18 cellular contexts compared by ENCODE assay signal in the genomic region with DNA sequence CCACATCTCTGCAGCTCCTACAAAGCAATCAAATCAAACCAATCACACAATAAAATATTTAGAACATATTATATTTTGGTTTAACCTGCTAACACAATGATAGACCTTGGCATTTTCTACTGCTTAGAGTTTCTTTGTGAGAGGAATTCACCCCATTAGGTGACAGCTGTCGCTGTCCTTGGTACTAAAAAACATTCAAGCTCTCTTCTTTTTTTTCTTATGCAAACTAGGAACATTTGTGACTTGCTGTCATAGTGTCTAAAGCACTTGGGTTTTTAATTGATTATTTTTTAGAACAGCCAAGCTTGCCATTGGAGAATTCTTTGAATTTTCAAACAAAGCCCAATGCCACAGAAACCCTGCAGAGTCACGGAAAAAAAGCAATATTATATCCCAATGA. TPM values are rescaled to one million over a fixed set of nuclear protein-coding genes. Genes with fewer than 3 reads are reported as not detected.
A peak's percentile ranks its signal among the peaks of the same experiment; 100 is the strongest.
DNase-seq lines count a peak whose midpoint lies in the region; ATAC-seq, FAIRE-seq and TF ChIP-seq lines count a peak whose summit lies in the region.
"Had no signal": no experiment of that assay in that cellular context is flagged by ENCODE, and none has a peak within 500 bp of the region (broad histone marks: within the 10 kb centered on the region; RNA-seq: fewer than 3 reads in every experiment).

No MANE protein-coding gene starts in this region.

- WGBS in HepG2 (ENCODE audit: low lambda C conversion rate), result 12% methylated on average over 2 of the region's 2 CpGs
- 31% methylated on average over 2 of the region's 2 CpGs for WGBS in right lobe of liver (ENCODE audit: insufficient coverage, low coverage, low lambda C conversion rate, missing lambda C conversion rate)
- 60 to 70% methylated on average over 2 of the region's 2 CpGs for WGBS in testis, 2 donors

- H3K27me3 ChIP-seq in HepG2 (ENCODE audit: control insufficient read depth in 1 of 2, insufficient read depth in 2 of 2, low read length in 2 of 2) (no peaks in the 10 kb centered on the region), right lobe of liver (no peaks in the 10 kb centered on the region), NT2/D1 (ENCODE audit: insufficient read depth, insufficient read length) (no peaks in the 10 kb centered on the region), testis (no peaks in the 10 kb centered on the region)

- H2AFZ ChIP-seq in HepG2 (ENCODE audit: low read length), result no peak overlapping the region

- H3K36me3 ChIP-seq in HepG2 (replicated peaks in 1 of 2; ENCODE audit: control insufficient read depth in 1 of 2, insufficient read depth in 2 of 2, low read length in 2 of 2) (no peaks in the 10 kb centered on the region), right lobe of liver (no peaks in the 10 kb centered on the region), NT2/D1 (ENCODE audit: insufficient read depth, insufficient read length, low read length) (no peaks in the 10 kb centered on the region), testis (ENCODE audit: low read depth, missing control alignments) (no peaks in the 10 kb centered on the region)

- BruUV-seq in HepG2 (replicated peaks; lab: Mats Ljungman, UMichigan), result no TSS peak

- POLR2A ChIA-PET in HepG2 (lab: Yijun Ruan, JAX), result no interaction called here

- TF ChIP-seq CTCF in HepG2 (CRISPR knock-in tag; IDR thresholded peaks at IDR 0.05) (no peak), right lobe of liver (IDR thresholded peaks at IDR 0.05) (no peak), testis (IDR thresholded peaks at IDR 0.05) (no peak)

- TF ChIP-seq RAD21 in HepG2 (CRISPR knock-in tag; IDR thresholded peaks at IDR 0.05), result no peak

- TF ChIP-seq EP300 in HepG2 (IDR thresholded peaks at IDR 0.05; ENCODE audit: low read depth in 2 of 2, low read length in 2 of 2) (no peak), HepG2 (CRISPR knock-in tag; IDR thresholded peaks at IDR 0.05; ENCODE audit: borderline replicate concordance) (no peak)

- ATAC-seq in HepG2 (no peak), right lobe of liver (no peak), HG02763 (IDR thresholded peaks at IDR 0.05; ENCODE audit: unreplicated experiment) (no peak)
- ATAC-seq: stimulated activated memory B cell treated with anti-CD40 and anti-IgM and Interleukin-4, amounts not matched to agents 10 μg/mL and 1 μg/mL and 100 μg/mL, for 72 hours had no signal

- no peaks in the 10 kb centered on the region for H4K20me1 ChIP-seq in HepG2 (ENCODE audit: insufficient read depth, low read length)

- no peak overlapping the region for H3K9ac ChIP-seq in HepG2 (ENCODE audit: insufficient read depth, low read depth, low read length)
- no peak overlapping the region for H3K9ac ChIP-seq in NT2/D1 (ENCODE audit: insufficient read length, low read depth)

- no peaks in the 10 kb centered on the region for H3K9me3 ChIP-seq in HepG2 (ENCODE audit: low read length)
- no peaks in the 10 kb centered on the region for H3K9me3 ChIP-seq in right lobe of liver
- peaks cover 16% of the 10 kb centered on the region for H3K9me3 ChIP-seq in NT2/D1 (ENCODE audit: insufficient read depth, low read length)
- H3K9me3 ChIP-seq in testis, result no peaks in the 10 kb centered on the region

- H3K79me2 ChIP-seq in HepG2 (ENCODE audit: insufficient read depth, low read length), result no peaks in the 10 kb centered on the region

- no peak for FAIRE-seq in HepG2 (lab: Jason Lieb, UNC)
- FAIRE-seq: kidney had no signal

- no peak for TF ChIP-seq POLR2A in HepG2 (IDR thresholded peaks at IDR 0.05; ENCODE audit: insufficient read depth in 1 of 2, low read depth in 2 of 2, low read length in 2 of 2)
- TF ChIP-seq POLR2A in right lobe of liver (IDR thresholded peaks at IDR 0.05), result no peak
- TF ChIP-seq POLR2A in testis (IDR thresholded peaks at IDR 0.05), result no peak

- H3K4me2 ChIP-seq in HepG2 (ENCODE audit: low read depth, low read length), result no peak overlapping the region

- DNase-seq in HepG2 (ENCODE audit: low spot score) (peak; percentile 4), right lobe of liver (no peak), NT2/D1 (ENCODE audit: low read depth, low spot score) (peak; percentile 18), dermis blood vessel endothelial cell (peak; percentile 10), GOT3 (lab: John Stamatoyannopoulos, UW) (no peak), ecto neural progenitor cell (ENCODE audit: low spot score) (no peak), testis (no peak)
- DNase-seq: activated T-cell treated with anti-CD3 and anti-CD28 coated beads, Interleukin-2, amount 50 U/mL, for 48 hours; cerebellar nuclear complex; DMS153; head of caudate nucleus; kidney; midbrain; NCI-H2029; occipital lobe had no signal

- in situ Hi-C loops in HepG2 (cut with HindIII; ENCODE audit: extremely low pct_ligation_motif_present, low pct_unique_long_range_greater_than_20kb), result no loop called here

- H3K4me1 ChIP-seq in HepG2 (ENCODE audit: insufficient read depth, low read length) (no peaks in the 10 kb centered on the region), right lobe of liver (no peaks in the 10 kb centered on the region), NT2/D1 (ENCODE audit: insufficient read depth, insufficient read length) (no peaks in the 10 kb centered on the region), testis (no peaks in the 10 kb centered on the region)

- CTCF ChIA-PET in HepG2 (lab: Yijun Ruan, JAX; ENCODE audit: low intra/inter-chr PET ratio, low total read pairs), result no interaction called here

- H3K4me3 ChIP-seq in HepG2 (replicated peaks in 1 of 3; ENCODE audit: insufficient read depth in 1 of 3, low read depth in 2 of 3, low read length in 3 of 3) (no peak overlapping the region), right lobe of liver (no peak overlapping the region), NT2/D1 (ENCODE audit: insufficient read length, low read depth) (no peak overlapping the region), testis (no peak overlapping the region)

- intact Hi-C loops in HepG2 (cut with micrococcal nuclease; ENCODE audit: unreplicated experiment) (no loop called here), right lobe of liver (cut with DNase I) (no loop called here), testis (cut with DNase I; ENCODE audit: low total_unique reads) (no loop called here)

- H3K27ac ChIP-seq in HepG2 (ENCODE audit: extremely low read length, insufficient read depth, low read length) (no peak overlapping the region), right lobe of liver (no peak overlapping the region), testis (no peak overlapping the region)

TF ChIP-seq in HepG2, 621 proteins besides CTCF, POLR2A, EP300 and RAD21 (continues in another document):
- peak; percentile 92 for TF ChIP-seq MIER2 (CRISPR knock-in tag; IDR thresholded peaks at IDR 0.05)
- TF ChIP-seq EHMT2 (IDR thresholded peaks at IDR 0.05; ENCODE audit: borderline replicate concordance, low read depth, low read length), result peak; percentile 88
- no peak for TF ChIP-seq KDM4B (CRISPR knock-in tag; IDR thresholded peaks at IDR 0.05)

RNA-seq across cellular contexts. Expression of a gene that starts 46.4 kb away (rescaled TPM):
- not detected in 2 replicates for total RNA-seq in HepG2 (2016; rRNA removed; fragmentation: Illumina TruSeq; extraction: Trizol)
- total RNA-seq in HepG2 (2016; cell fraction: cytosol; rRNA removed; fragmentation: Illumina TruSeq; extraction: Trizol; ENCODE audit: low read depth), result not detected in 2 replicates
- not detected in 2 replicates for total RNA-seq in HepG2 (2016; cell fraction: insoluble cytoplasmic fraction; rRNA removed; fragmentation: Illumina TruSeq; extraction: Trizol)
- total RNA-seq in HepG2 (2016; cell fraction: membrane; rRNA removed; fragmentation: Illumina TruSeq; extraction: Trizol), result not detected in 2 replicates
- total RNA-seq in HepG2 (2016; cell fraction: nucleus; rRNA removed; fragmentation: Illumina TruSeq; extraction: Trizol), result not detected in 2 replicates
- not detected in 2 replicates for polyA plus RNA-seq in HepG2 (2011; rRNA removed)
- polyA plus RNA-seq in HepG2 (2011; cell fraction: cytosol; rRNA removed), result not detected in 2 replicates
- polyA plus RNA-seq in HepG2 (2011; cell fraction: nucleus; rRNA removed), result not detected in 2 replicates
- polyA plus RNA-seq in HepG2 (2012), result not detected in 2 replicates
- polyA plus RNA-seq in HepG2 (2016; cell fraction: cytosol; fragmentation: Illumina TruSeq; extraction: Trizol; ENCODE audit: low read depth), result not detected in 2 replicates
- not detected in 2 replicates for polyA plus RNA-seq in HepG2 (2016; cell fraction: insoluble cytoplasmic fraction; fragmentation: Illumina TruSeq; extraction: Trizol; ENCODE audit: low read depth)
- not detected in 2 replicates for polyA plus RNA-seq in HepG2 (2016; cell fraction: membrane; fragmentation: Illumina TruSeq; extraction: Trizol; ENCODE audit: low read depth)
- not detected in 2 replicates for polyA plus RNA-seq in HepG2 (2016; cell fraction: nucleus; fragmentation: Illumina TruSeq; extraction: Trizol; ENCODE audit: insufficient read depth, low read depth)
- not detected in 2 replicates for polyA minus RNA-seq in HepG2 (2011; rRNA and poly(A)+ RNA removed; ENCODE audit: low replicate concordance)
- polyA minus RNA-seq in HepG2 (2011; cell fraction: cytosol; rRNA and poly(A)+ RNA removed), result not detected in 2 replicates
- not detected in 2 replicates for polyA minus RNA-seq in HepG2 (2011; cell fraction: nucleus; rRNA and poly(A)+ RNA removed)
- total RNA-seq in right lobe of liver, result under 1 TPM in 3 of 6 experiments, not detected in 3; 0.05 to 0.14 (median 0.12) TPM
- total RNA-seq in dermis blood vessel endothelial cell, result 1.3 TPM in 1 of 2 replicates, not detected in the other
- total RNA-seq in testis, result 1 to 10 TPM; 4.3 to 4.9 TPM
- 2.3 TPM for polyA plus RNA-seq in testis (ENCODE audit: insufficient read depth, low read depth, low replicate concordance)
- total RNA-seq: LHCN-M2 had no signal

Comparison
In these comparisons a context has a peak if more than half of its experiments do, and no peak if none do; other contexts are left out.
1. DNase-seq: peak in HepG2 (single experiment), NT2/D1 (single experiment) and dermis blood vessel endothelial cell (single experiment); none in right lobe of liver (0 of 3), GOT3 (single experiment), ecto neural progenitor cell (single experiment) and testis (single experiment).